Comparison of ENCODE assay signal across 21 cellular contexts in genomic region chr5:15388856-15389255, GRCh38.
A peak's percentile ranks its signal among the peaks of the same experiment; 100 is the strongest.
DNase-seq lines count a peak whose midpoint lies in the region; ATAC-seq, FAIRE-seq and TF ChIP-seq lines count a peak whose summit lies in the region.
"Had no signal": no experiment of that assay in that cellular context is flagged by ENCODE, and none has a peak within 500 bp of the region (broad histone marks: within the 10 kb centered on the region; RNA-seq: fewer than 3 reads in every experiment).

No MANE protein-coding gene starts in this region.

- intact Hi-C loops in Right ventricle myocardium superior (cut with DNase I) (no loop called here), right cardiac atrium (cut with DNase I) (no loop called here)
- intact Hi-C loops in activated naive CD4-positive, alpha-beta T cell treated with anti-CD3 and anti-CD28 coated beads for 36 hours (cut with micrococcal nuclease): no loop called here

- no peaks in the 10 kb centered on the region for H3K9me3 ChIP-seq in right cardiac atrium (ENCODE audit: control insufficient read depth, low read length)
- H3K9me3 ChIP-seq: HAP-1 had no signal

- WGBS in right cardiac atrium: 87% methylated on average over 2 of the region's 2 CpGs

- H3K27me3 ChIP-seq in right cardiac atrium (ENCODE audit: control insufficient read depth, insufficient read depth): no peaks in the 10 kb centered on the region
- H3K27me3 ChIP-seq in bronchial epithelial cell (ENCODE audit: control insufficient read depth, insufficient read depth, low read length): no peaks in the 10 kb centered on the region
- H3K27me3 ChIP-seq: BLaER1 treated with 17β-estradiol and CSF1 and Interleukin-3, amounts not matched to agents 10 nM and 100 nM had no signal

- no peaks in the 10 kb centered on the region for H3K4me1 Mint-ChIP-seq in activated naive CD4-positive, alpha-beta T cell treated with anti-CD3 and anti-CD28 coated beads for 36 hours (ENCODE audit: low read depth)
- H3K4me1 Mint-ChIP-seq: B cell had no signal

- no peak for DNase-seq in Right ventricle myocardium superior
- no peak for DNase-seq in right cardiac atrium
- DNase-seq in HFF-Myc (ENCODE audit: extremely low read depth, low read depth): peak; percentile 51
- DNase-seq in bronchial epithelial cell (ENCODE audit: low read depth): no peak
- peak; percentile 5 for DNase-seq in fibroblast of villous mesenchyme (ENCODE audit: low read depth)
- no peak for DNase-seq in NCI-H82 (lab: John Stamatoyannopoulos, UW)
- no peak for DNase-seq in mesenteric fat pad (ENCODE audit: low spot score)
- DNase-seq in activated naive CD4-positive, alpha-beta T cell treated with anti-CD3 and anti-CD28 coated beads for 36 hours: no peak
- DNase-seq: 8988T; CD8-positive, alpha-beta T cell; DMS 273 treated with DMSO at 0.1 percent for 48 hours; DMS53; DND-41; EL; GM23248; IMR-90 had no signal

- no peaks in the 10 kb centered on the region for H3K4me1 ChIP-seq in right cardiac atrium (ENCODE audit: control insufficient read depth, insufficient read depth, low read length)
- H3K4me1 ChIP-seq: BLaER1 treated with 17β-estradiol and CSF1 and Interleukin-3, amounts not matched to agents 10 nM and 100 nM; HAP-1 had no signal

- peak; percentile 60 for FAIRE-seq in bronchial epithelial cell (lab: Jason Lieb, UNC)
- FAIRE-seq: GM12878, HTR-8/SVneo had no signal

- peaks cover 4% of the 10 kb centered on the region for H3K27me3 Mint-ChIP-seq in activated naive CD4-positive, alpha-beta T cell treated with anti-CD3 and anti-CD28 coated beads for 36 hours (ENCODE audit: low read depth)
- H3K27me3 Mint-ChIP-seq: B cell had no signal

- CTCF ChIA-PET in activated naive CD4-positive, alpha-beta T cell treated with anti-CD3 and anti-CD28 coated beads for 36 hours (lab: Charles Lee): no interaction called here

- no peak overlapping the region for H3K27ac Mint-ChIP-seq in activated naive CD4-positive, alpha-beta T cell treated with anti-CD3 and anti-CD28 coated beads for 36 hours
- H3K27ac Mint-ChIP-seq: B cell; CD8-positive, alpha-beta T cell had no signal

- ATAC-seq in Right ventricle myocardium superior (ENCODE audit: poor library complexity) (peak; percentile 51), right cardiac atrium (no peak)
- ATAC-seq: CD8-positive, alpha-beta T cell; GM12878 had no signal

- H3K4me3 Mint-ChIP-seq in activated naive CD4-positive, alpha-beta T cell treated with anti-CD3 and anti-CD28 coated beads for 36 hours: no peak overlapping the region
- H3K4me3 Mint-ChIP-seq: B cell; CD8-positive, alpha-beta T cell had no signal

- H3K4me3 ChIP-seq in right cardiac atrium (ENCODE audit: low read length) (no peak overlapping the region), HFF-Myc (replicated peaks; ENCODE audit: low read depth, low read length) (no peak overlapping the region), bronchial epithelial cell (ENCODE audit: low read depth, low read length) (no peak overlapping the region), fibroblast of villous mesenchyme (ENCODE audit: low read depth, low read length) (no peak overlapping the region)
- H3K4me3 ChIP-seq: BLaER1 treated with 17β-estradiol and CSF1 and Interleukin-3, amounts not matched to agents 10 nM and 100 nM; GM12878; GM23248; HAP-1 had no signal

- TF ChIP-seq CTCF in HFF-Myc (IDR thresholded peaks at IDR 0.05; ENCODE audit: low read depth, low read length, missing control alignments) (no peak), bronchial epithelial cell (IDR thresholded peaks at IDR 0.05; ENCODE audit: insufficient read depth, low read length, severe bottlenecking) (no peak), fibroblast of villous mesenchyme (IDR thresholded peaks at IDR 0.05; ENCODE audit: insufficient read depth, low read depth, low read length) (no peak)

- peaks cover 7% of the 10 kb centered on the region for H3K9me3 Mint-ChIP-seq in activated naive CD4-positive, alpha-beta T cell treated with anti-CD3 and anti-CD28 coated beads for 36 hours

- no peak overlapping the region for H3K27ac ChIP-seq in right cardiac atrium (ENCODE audit: low read length)
- H3K27ac ChIP-seq: BLaER1 treated with 17β-estradiol and CSF1 and Interleukin-3, amounts not matched to agents 10 nM and 100 nM; GM23248 had no signal

- no peaks in the 10 kb centered on the region for H3K36me3 ChIP-seq in bronchial epithelial cell (ENCODE audit: control insufficient read depth, insufficient read depth, low read length)
- H3K36me3 ChIP-seq: BLaER1 treated with 17β-estradiol and CSF1 and Interleukin-3, amounts not matched to agents 10 nM and 100 nM; HAP-1 had no signal

- H3K36me3 Mint-ChIP-seq in activated naive CD4-positive, alpha-beta T cell treated with anti-CD3 and anti-CD28 coated beads for 36 hours (ENCODE audit: low read depth): no peaks in the 10 kb centered on the region
- H3K36me3 Mint-ChIP-seq: CD8-positive, alpha-beta T cell had no signal

Comparison
In these comparisons a context has a peak if more than half of its experiments do, and no peak if none do; other contexts are left out.
1. DNase-seq: peak in HFF-Myc (single experiment) and fibroblast of villous mesenchyme (single experiment); none in Right ventricle myocardium superior (single experiment), right cardiac atrium (0 of 3), bronchial epithelial cell (single experiment), NCI-H82 (single experiment), mesenteric fat pad (single experiment) and activated naive CD4-positive, alpha-beta T cell treated with anti-CD3 and anti-CD28 coated beads for 36 hours (single experiment).